Comparison of ENCODE assay signal across 1 cellular context in genomic region chr1:91021686-91022517, GRCh38.
A peak's percentile ranks its signal among the peaks of the same experiment; 100 is the strongest.
TF ChIP-seq lines count a peak whose summit lies in the region.

TSS of gene ZNF644 (minus strand) at chr1:91022035. CDS start at chr1:90982353, 39,682 bp downstream.

TF ChIP-seq in K562, 482 proteins besides CTCF, POLR2A, EP300 and RAD21 (continued from another document and continues in another):
- TF ChIP-seq ZHX1 (conservative IDR thresholded peaks at IDR 0.05; ENCODE audit: low read length) (no peak), KHSRP (IDR thresholded peaks at IDR 0.05) (no peak), ZNF436 (CRISPR knock-in tag; IDR thresholded peaks at IDR 0.05) (no peak), ATF6 (CRISPR knock-in tag; IDR thresholded peaks at IDR 0.05) (peak; percentile 77; the same call in 1 of the 2 replicates), PCBP1 (IDR thresholded peaks at IDR 0.05; ENCODE audit: low read depth, low read length, poor library complexity, severe bottlenecking) (no peak), CREB3L1 (IDR thresholded peaks at IDR 0.05; ENCODE audit: borderline replicate concordance, low read depth) (peak; percentile 82; the same call in 1 of the 2 replicates), DIDO1 (tag; IDR thresholded peaks at IDR 0.05; ENCODE audit: low read depth) (no peak; the same call in 1 of the 2 replicates), SMARCE1 (IDR thresholded peaks at IDR 0.05) (0 out of 2 replicates have a peak, but pooled peaks have one; percentile 12), ZMIZ1 (IDR thresholded peaks at IDR 0.05; ENCODE audit: low read depth in 2 of 2, low read length in 2 of 2) (peak in 1 of 2 experiments; percentile 67; a peak in 1 of 4 replicates), FOXK2 (conservative IDR thresholded peaks at IDR 0.05 in 1 of 2, IDR thresholded peaks at IDR 0.05 in 1 of 2; ENCODE audit: low read depth in 2 of 2) (peak in 1 of 2 experiments; percentile 43; a peak in 1 of 4 replicates), GATAD2B (IDR thresholded peaks at IDR 0.05; ENCODE audit: borderline replicate concordance) (peak; percentile 38; the same call in 1 of the 2 replicates), PCBP2 (IDR thresholded peaks at IDR 0.05; ENCODE audit: low read depth, low read length, poor library complexity, severe bottlenecking) (no peak), ATF1 (CRISPR knock-in tag; IDR thresholded peaks at IDR 0.05) (peak; percentile 68), ATF1 (tag; IDR thresholded peaks at IDR 0.05) (peak; percentile 97), ZNF384 (IDR thresholded peaks at IDR 0.05; ENCODE audit: low read depth, low read length) (no peak), ZBTB49 (CRISPR knock-in tag; IDR thresholded peaks at IDR 0.05; ENCODE audit: borderline replicate concordance) (no peak), ZNF212 (CRISPR knock-in tag; IDR thresholded peaks at IDR 0.05) (no peak), ZNF511 (CRISPR knock-in tag; IDR thresholded peaks at IDR 0.05) (peak; percentile 56), KAT7 (CRISPR knock-in tag; IDR thresholded peaks at IDR 0.05; ENCODE audit: borderline replicate concordance) (no peak), HMGN3 (IDR thresholded peaks at IDR 0.05; ENCODE audit: borderline replicate concordance, extremely low read depth, insufficient read length, low read depth, low read length) (no peak), ZNF224 (CRISPR knock-in tag; IDR thresholded peaks at IDR 0.05) (0 out of 2 replicates have a peak, but pooled peaks have one; percentile 63), RBBP5 (IDR thresholded peaks at IDR 0.05; ENCODE audit: borderline replicate concordance, insufficient read depth, low read length, poor library complexity, severe bottlenecking) (peak; percentile 70), ZNF23 (CRISPR knock-in tag; IDR thresholded peaks at IDR 0.05) (no peak), ZNF134 (CRISPR knock-in tag; conservative IDR thresholded peaks at IDR 0.05) (no peak), ZNF197 (CRISPR knock-in tag; IDR thresholded peaks at IDR 0.05; ENCODE audit: low read depth) (no peak), BRD9 (IDR thresholded peaks at IDR 0.05; ENCODE audit: low read depth, partially characterized antibody) (no peak), BCLAF1 (IDR thresholded peaks at IDR 0.05; ENCODE audit: borderline replicate concordance in 1 of 2, control insufficient read depth in 1 of 2, low read depth in 2 of 2, low read length in 1 of 2) (no peak), ZNF586 (CRISPR knock-in tag; conservative IDR thresholded peaks at IDR 0.05) (no peak), BACH1 (tag; IDR thresholded peaks at IDR 0.05) (peak; percentile 46; the same call in 1 of the 2 replicates), TRIM25 (IDR thresholded peaks at IDR 0.05; ENCODE audit: borderline replicate concordance) (no peak), TAL1 (IDR thresholded peaks at IDR 0.05) (no peak), NFRKB (IDR thresholded peaks at IDR 0.05; ENCODE audit: low read depth) (peak; percentile 91), MEF2A (IDR thresholded peaks at IDR 0.05; ENCODE audit: control insufficient read depth, low read depth, low read length) (no peak), NR2F6 (CRISPR knock-in tag; IDR thresholded peaks at IDR 0.05) (no peak), IRF2 (CRISPR knock-in tag; IDR thresholded peaks at IDR 0.05) (no peak), SP2 (IDR thresholded peaks at IDR 0.05; ENCODE audit: extremely low read depth, low read depth, low read length, poor library complexity, severe bottlenecking) (no peak), FIP1L1 (IDR thresholded peaks at IDR 0.05; ENCODE audit: low read depth, low read length, poor library complexity, severe bottlenecking) (peak; percentile 62), MECOM (CRISPR knock-in tag; IDR thresholded peaks at IDR 0.05) (no peak)
